1 cellular context compared by ENCODE assay signal in the genomic region with DNA sequence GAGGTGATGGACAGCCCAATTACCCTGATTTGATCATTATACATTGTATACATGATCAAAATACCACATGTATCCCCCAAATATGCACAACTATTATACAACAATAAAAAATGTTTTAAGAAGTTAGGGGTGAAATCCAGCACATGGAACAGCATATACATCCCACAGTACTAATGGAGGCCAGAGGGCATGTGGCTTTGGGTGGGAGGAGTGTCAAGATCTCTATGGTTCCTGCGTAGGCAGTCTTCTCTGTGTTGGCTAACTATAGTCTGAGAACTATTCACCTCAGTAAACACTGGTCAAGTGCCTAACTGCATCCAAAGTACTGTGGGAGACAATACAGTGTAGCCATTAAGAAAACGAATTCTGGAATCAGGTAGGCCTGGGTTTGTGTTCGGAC.
TF ChIP-seq lines count a peak whose summit lies in the region.

No MANE protein-coding gene starts in this region.

TF ChIP-seq in A549, 52 proteins besides CTCF, POLR2A, EP300 and RAD21 (continued from another document):
- TF ChIP-seq REST (IDR thresholded peaks at IDR 0.05), result no peak
- no peak for TF ChIP-seq ZC3H11A (IDR thresholded peaks at IDR 0.05)
- TF ChIP-seq NPAS2 (CRISPR knock-in tag; IDR thresholded peaks at IDR 0.05; ENCODE audit: borderline replicate concordance), result no peak
- no peak for TF ChIP-seq EHF (CRISPR knock-in tag; IDR thresholded peaks at IDR 0.05)
- TF ChIP-seq PHF8 (IDR thresholded peaks at IDR 0.05; ENCODE audit: borderline replicate concordance, low read depth), result no peak
- no peak for TF ChIP-seq JUN (IDR thresholded peaks at IDR 0.05)
- no peak for TF ChIP-seq NFE2L2 (conservative IDR thresholded peaks at IDR 0.05; ENCODE audit: low read length)
- TF ChIP-seq MAFK (IDR thresholded peaks at IDR 0.05; ENCODE audit: partially characterized antibody), result no peak
- TF ChIP-seq HEYL (CRISPR knock-in tag; IDR thresholded peaks at IDR 0.05), result no peak
- TF ChIP-seq HOXA7 (CRISPR knock-in tag; IDR thresholded peaks at IDR 0.05), result no peak
- TF ChIP-seq FOSL2 (IDR thresholded peaks at IDR 0.05), result no peak
- no peak for TF ChIP-seq FOSL2 (CRISPR knock-in tag; IDR thresholded peaks at IDR 0.05)
- TF ChIP-seq CEBPB (IDR thresholded peaks at IDR 0.05), result no peak
- no peak for TF ChIP-seq TFCP2L1 (CRISPR knock-in tag; IDR thresholded peaks at IDR 0.05)
- no peak for TF ChIP-seq EHMT2 (IDR thresholded peaks at IDR 0.05; ENCODE audit: low read depth)
